8 cellular contexts compared by ENCODE assay signal in the genomic region with DNA sequence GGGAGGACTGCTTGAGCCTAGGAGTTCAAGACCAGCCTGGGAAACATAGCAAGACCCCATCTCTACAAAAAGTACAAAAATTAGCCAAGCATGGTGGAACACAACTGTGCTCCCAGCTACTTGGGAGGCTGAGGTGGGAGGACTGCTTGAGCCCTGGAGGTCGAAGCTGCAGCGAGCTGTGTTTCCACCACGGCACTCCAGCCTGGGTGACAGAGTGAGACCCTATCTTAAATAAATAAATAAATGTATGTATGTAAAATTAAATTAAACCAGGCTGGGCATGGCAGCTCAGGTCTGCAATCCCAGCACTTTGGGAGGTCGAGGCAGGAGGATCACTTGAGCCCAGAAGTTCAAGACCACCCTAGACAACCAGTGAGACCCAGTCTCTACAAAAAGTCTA. TPM values are rescaled to one million over a fixed set of nuclear protein-coding genes. Genes with fewer than 3 reads are reported as not detected.
"Had no signal": no experiment of that assay in that cellular context is flagged by ENCODE, and none has a peak within 500 bp of the region (broad histone marks: within the 10 kb centered on the region; RNA-seq: fewer than 3 reads in every experiment).

No MANE protein-coding gene starts in this region.

RNA-seq across cellular contexts. Expression of a gene that starts 28.3 kb away (rescaled TPM):
- total RNA-seq: LHCN-M2, MCF 10A, NCI-H460, Right ventricle myocardium inferior, RPMI7951, SJSA1 had no signal

RNA-seq across cellular contexts. Expression of a gene that starts 30.4 kb away (rescaled TPM):
- total RNA-seq: LHCN-M2, MCF 10A, PC-9, Right ventricle myocardium inferior, SJSA1 had no signal
- polyA plus RNA-seq: SK-N-SH had no signal
